ENCODE assay signal across 8 cellular contexts in the genomic region with DNA sequence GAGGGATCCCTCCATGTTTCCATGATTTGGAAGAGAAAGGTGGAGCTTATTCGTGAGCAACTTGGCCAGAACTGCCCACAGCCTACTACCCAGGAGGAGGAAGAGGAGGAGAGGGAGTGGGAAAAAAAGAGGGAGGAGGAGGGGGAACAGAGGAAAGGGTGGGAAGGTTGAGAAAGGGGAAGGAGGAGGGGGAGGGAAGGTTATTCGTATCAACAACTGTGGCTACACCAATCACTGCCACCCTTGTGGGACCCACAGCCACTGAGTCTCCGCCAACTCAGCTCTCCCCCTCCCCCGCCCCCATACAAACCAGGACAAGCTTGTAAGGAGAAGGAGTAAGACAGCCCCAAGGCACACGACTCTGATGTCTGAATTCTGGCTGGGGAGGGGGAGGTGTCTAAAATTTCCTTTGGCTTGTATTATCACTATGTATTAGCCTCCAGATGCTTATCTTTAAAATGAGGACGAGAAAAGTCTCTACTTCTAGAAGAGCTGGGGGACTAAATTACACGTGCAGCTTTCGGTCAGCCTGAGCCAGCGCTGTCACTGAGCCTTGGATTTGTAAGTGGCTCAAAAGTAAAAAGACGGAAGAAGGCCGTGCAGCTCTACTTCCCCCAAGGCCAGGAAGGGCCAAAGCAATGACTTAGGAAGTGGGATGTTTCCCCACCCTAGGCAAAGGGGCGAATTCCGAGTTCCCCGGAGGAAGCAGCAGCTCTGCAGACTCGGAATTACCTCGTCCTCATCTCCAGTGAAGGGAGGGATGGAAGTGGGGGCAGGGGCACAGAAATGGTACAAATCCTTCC. TPM values are rescaled to one million over a fixed set of nuclear protein-coding genes. Genes with fewer than 3 reads are reported as not detected.
DNase-seq lines count a peak whose midpoint lies in the region; ATAC-seq and TF ChIP-seq lines count a peak whose summit lies in the region.

No MANE protein-coding gene starts in this region.

- H3K4me1 Mint-ChIP-seq in CD4-positive, CD25-positive, alpha-beta regulatory T cell: peaks cover 8 to 75% (median 58%) of the 10 kb centered on the region in 4 donors
- H3K4me1 Mint-ChIP-seq in activated naive CD8-positive, alpha-beta T cell treated with anti-CD3 and anti-CD28 coated beads for 36 hours: peaks cover 51% of the 10 kb centered on the region

- H3K27ac ChIP-seq in CD4-positive, CD25-positive, alpha-beta regulatory T cell (ENCODE audit: insufficient read depth, low read length, poor library complexity, severe bottlenecking): peak overlapping the region; percentile 74
- H3K27ac ChIP-seq in right cardiac atrium (ENCODE audit: low read length): peak overlapping the region; percentile 60
- peak overlapping the region; percentile 81 to 83 (median 82) for H3K27ac ChIP-seq in sigmoid colon

- intact Hi-C loops in right cardiac atrium (cut with DNase I) (loop anchor here in 2 of 4 donors (5.0 kb wide), 1 partner anchor 70 kb away; no protein-coding TSS in a partner anchor), sigmoid colon (cut with DNase I) (loop anchor here (2.0 kb wide), 1 partner anchor 75 kb away; the partner anchor contains the start of gene NSFL1C)

- peak in 1 of 3 donors; percentile 44 for DNase-seq in CD4-positive, CD25-positive, alpha-beta regulatory T cell
- DNase-seq in M059J (ENCODE audit: low read depth) (peak; percentile 72), right cardiac atrium (no peak), sigmoid colon (no peak), NCI-H2029 treated with DMSO at 0.1 percent for 48 hours (lab: John Stamatoyannopoulos, UW) (no peak)
- DNase-seq in activated naive CD8-positive, alpha-beta T cell treated with anti-CD3 and anti-CD28 coated beads for 36 hours: no peak
- DNase-seq in central memory CD4-positive, alpha-beta T cell: no peak

- TF ChIP-seq EP300 in sigmoid colon (IDR thresholded peaks at IDR 0.05): no peak

- peak overlapping the region; percentile 93 to 95 (median 94) for H3K27ac Mint-ChIP-seq in CD4-positive, CD25-positive, alpha-beta regulatory T cell
- peak overlapping the region; percentile 90 for H3K27ac Mint-ChIP-seq in activated naive CD8-positive, alpha-beta T cell treated with anti-CD3 and anti-CD28 coated beads for 36 hours

- H3K9me3 ChIP-seq in CD4-positive, CD25-positive, alpha-beta regulatory T cell (ENCODE audit: control insufficient read depth in 2 of 2, low read length in 2 of 2): no peaks in the 10 kb centered on the region
- no peaks in the 10 kb centered on the region for H3K9me3 ChIP-seq in right cardiac atrium (ENCODE audit: control insufficient read depth, low read length)
- no peaks in the 10 kb centered on the region for H3K9me3 ChIP-seq in sigmoid colon

- H3K4me3 Mint-ChIP-seq in CD4-positive, CD25-positive, alpha-beta regulatory T cell: peak overlapping the region; percentile 87 to 95 (median 92)
- peak overlapping the region; percentile 87 for H3K4me3 Mint-ChIP-seq in activated naive CD8-positive, alpha-beta T cell treated with anti-CD3 and anti-CD28 coated beads for 36 hours

- peaks cover 11% of the 10 kb centered on the region for H3K27me3 ChIP-seq in CD4-positive, CD25-positive, alpha-beta regulatory T cell (ENCODE audit: control insufficient read depth, insufficient read depth, low read length)
- H3K27me3 ChIP-seq in right cardiac atrium (ENCODE audit: control insufficient read depth, insufficient read depth) (no peaks in the 10 kb centered on the region), sigmoid colon (no peaks in the 10 kb centered on the region)

- H3K36me3 ChIP-seq in CD4-positive, CD25-positive, alpha-beta regulatory T cell (ENCODE audit: control insufficient read depth, insufficient read depth, low read length): no peaks in the 10 kb centered on the region
- no peaks in the 10 kb centered on the region for H3K36me3 ChIP-seq in sigmoid colon

- H3K9me3 Mint-ChIP-seq in CD4-positive, CD25-positive, alpha-beta regulatory T cell: no peaks in the 10 kb centered on the region
- no peaks in the 10 kb centered on the region for H3K9me3 Mint-ChIP-seq in activated naive CD8-positive, alpha-beta T cell treated with anti-CD3 and anti-CD28 coated beads for 36 hours

- H3K27me3 Mint-ChIP-seq in CD4-positive, CD25-positive, alpha-beta regulatory T cell: peaks cover 10% of the 10 kb centered on the region
- H3K27me3 Mint-ChIP-seq in activated naive CD8-positive, alpha-beta T cell treated with anti-CD3 and anti-CD28 coated beads for 36 hours: no peaks in the 10 kb centered on the region

- peak overlapping the region; percentile 88 for H3K4me3 ChIP-seq in CD4-positive, CD25-positive, alpha-beta regulatory T cell (ENCODE audit: low read depth, low read length)
- peak overlapping the region; percentile 96 for H3K4me3 ChIP-seq in right cardiac atrium (ENCODE audit: low read length)
- H3K4me3 ChIP-seq in sigmoid colon: peak overlapping the region; percentile 62 to 89 (median 83)

- no peak for ATAC-seq in CD4-positive, CD25-positive, alpha-beta regulatory T cell (ENCODE audit: low read depth in 2 of 2)
- ATAC-seq in right cardiac atrium: peak; percentile 4 to 47
- no peak for ATAC-seq in GM19351 (IDR thresholded peaks at IDR 0.05; ENCODE audit: unreplicated experiment)

- H3K4me1 ChIP-seq in CD4-positive, CD25-positive, alpha-beta regulatory T cell (ENCODE audit: control insufficient read depth, insufficient read depth, low read length, poor library complexity, severe bottlenecking): peaks cover 63% of the 10 kb centered on the region
- peaks cover 19% of the 10 kb centered on the region for H3K4me1 ChIP-seq in right cardiac atrium (ENCODE audit: control insufficient read depth, insufficient read depth, low read length)
- peaks cover 0 to 63% (median 47%) of the 10 kb centered on the region in 4 donors for H3K4me1 ChIP-seq in sigmoid colon

- 7% methylated on average over 16 of the region's 16 CpGs for WGBS in right cardiac atrium
- WGBS in sigmoid colon, 2 donors: 5 to 6% methylated on average over 16 of the region's 16 CpGs

- no peak for TF ChIP-seq CTCF in sigmoid colon (IDR thresholded peaks at IDR 0.05)

- no peaks in the 10 kb centered on the region for H3K36me3 Mint-ChIP-seq in CD4-positive, CD25-positive, alpha-beta regulatory T cell
- peaks cover 24% of the 10 kb centered on the region for H3K36me3 Mint-ChIP-seq in activated naive CD8-positive, alpha-beta T cell treated with anti-CD3 and anti-CD28 coated beads for 36 hours

- TF ChIP-seq POLR2A in sigmoid colon (IDR thresholded peaks at IDR 0.05): no peak

RNA-seq across cellular contexts. Expression of gene FKBP1A, which starts 1.0 kb away (rescaled TPM):
- 84.3 TPM for total RNA-seq in CD4-positive, CD25-positive, alpha-beta regulatory T cell
- 10 to 100 TPM; 49.1 to 72.4 (median 59.4) TPM for polyA plus RNA-seq in CD4-positive, CD25-positive, alpha-beta regulatory T cell
- total RNA-seq in M059J (2014; rRNA removed; shearing (Covaris generic)): 387 and 462 TPM in 2 replicates
- 100 to 1,000 TPM; 315 to 324 TPM for total RNA-seq in activated naive CD8-positive, alpha-beta T cell treated with anti-CD3 and anti-CD28 coated beads for 36 hours
- total RNA-seq in right cardiac atrium (100 to 1,000 TPM; 105 to 162 (median 140) TPM), sigmoid colon (100 to 1,000 TPM in 1 of 4 donors, 10 to 100 TPM in 3; 71.7 to 118 (median 85.3) TPM)
- polyA plus RNA-seq in right cardiac atrium (129 TPM), sigmoid colon (100 to 1,000 TPM; 296 to 515 (median 374) TPM)

Comparison
In these comparisons a context has a peak if more than half of its experiments do, and no peak if none do; other contexts are left out.
1. ATAC-seq: peak in right cardiac atrium (2 of 2); none in CD4-positive, CD25-positive, alpha-beta regulatory T cell (0 of 2) and GM19351 (single experiment).
2. Peak in every context shown above with its lines, with median percentiles within 50 percentile points of each other: H3K27ac ChIP-seq and H3K4me3 ChIP-seq.